Comparison of ENCODE assay signal across 8 cellular contexts in the genomic region with DNA sequence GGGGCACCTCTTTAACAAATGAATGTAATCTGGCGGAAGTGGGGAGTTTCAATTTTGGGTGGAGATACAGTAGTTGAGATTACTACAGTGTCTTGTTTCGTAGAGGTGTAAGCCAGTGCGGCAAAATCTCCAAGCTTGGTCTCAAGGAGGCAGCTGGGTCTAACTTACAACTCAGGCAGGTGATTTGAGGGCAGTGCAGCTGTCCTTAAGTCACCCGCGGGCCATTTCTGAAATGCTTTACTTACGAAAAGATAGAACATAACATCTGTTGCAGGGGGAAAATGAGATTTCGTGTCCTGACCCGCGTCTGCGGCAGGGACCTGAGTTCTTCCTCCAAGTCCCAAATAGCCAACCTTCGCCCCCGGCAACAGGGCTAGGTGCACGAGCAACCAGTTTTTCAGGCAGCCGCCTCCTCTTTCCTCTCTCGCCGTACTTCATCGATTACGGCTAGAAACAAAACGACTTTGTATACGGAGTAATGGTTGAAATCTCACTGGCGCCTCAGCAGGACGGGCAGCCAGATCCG. TPM values are rescaled to one million over a fixed set of nuclear protein-coding genes. Genes with fewer than 3 reads are reported as not detected.
A peak's percentile ranks its signal among the peaks of the same experiment; 100 is the strongest.
DNase-seq lines count a peak whose midpoint lies in the region; ATAC-seq and TF ChIP-seq lines count a peak whose summit lies in the region.

No MANE protein-coding gene starts in this region.

- H3K79me2 ChIP-seq in GM23338 (replicated peaks; ENCODE audit: insufficient read depth), result peaks cover 40% of the 10 kb centered on the region

- TF ChIP-seq CTCF in GM23338 (conservative IDR thresholded peaks at IDR 0.05; ENCODE audit: low read depth in 2 of 2), result no peak
- TF ChIP-seq CTCF in left ventricle myocardium inferior (IDR thresholded peaks at IDR 0.05; ENCODE audit: borderline replicate concordance), result no peak
- no peak for TF ChIP-seq CTCF in retinal pigment epithelial cell (conservative IDR thresholded peaks at IDR 0.05; ENCODE audit: low read depth, low read length)

- intact Hi-C loops in activated T-helper 2 cell treated with anti-CD3 and anti-CD28 coated beads, Interferon-gamma antibody, Interleukin-2, Interleukin-4, amounts not matched to agents 10 μg/mL and 5 μg/mL and 100 μg/mL, durations not matched to agents 14 hours and 24 hours and 36 hours (cut with micrococcal nuclease), result loop anchor here (1.0 to 5.0 kb wide), 7 partner anchors 139 to 445 kb away; a partner anchor contains a TSS
- intact Hi-C loops in left ventricle myocardium inferior (cut with micrococcal nuclease), result no loop called here

- peak; percentile 21 to 24 for ATAC-seq in activated T-cell treated with anti-CD3 and anti-CD28 coated beads, Interleukin-2, amount 50 U/mL, for 72 hours (replicated peaks in 1 of 2)
- peak; percentile 19 for ATAC-seq in GM23338

- H3K27ac Mint-ChIP-seq in activated T-cell treated with anti-CD3 and anti-CD28 coated beads, Interleukin-2, amount 50 U/mL, for 72 hours, result peak overlapping the region; percentile 94
- H3K27ac Mint-ChIP-seq in GM23338, result peak overlapping the region; percentile 94
- H3K27ac Mint-ChIP-seq in activated T-helper 2 cell treated with anti-CD3 and anti-CD28 coated beads, Interferon-gamma antibody, Interleukin-2, Interleukin-4, amounts not matched to agents 10 μg/mL and 5 μg/mL and 100 μg/mL, durations not matched to agents 14 hours and 24 hours and 36 hours, result peak overlapping the region; percentile 93

- peak overlapping the region; percentile 83 for H3K4me3 ChIP-seq in GM23338
- peak overlapping the region; percentile 100 for H3K4me3 ChIP-seq in left ventricle myocardium inferior
- peak overlapping the region; percentile 93 for H3K4me3 ChIP-seq in retinal pigment epithelial cell (ENCODE audit: low read length)

- H4K20me1 ChIP-seq in GM23338 (replicated peaks; ENCODE audit: insufficient read depth), result 0 out of 2 replicates have a peak, but pooled peaks cover 12% of the 10 kb centered on the region

- H2AFZ ChIP-seq in GM23338, result peak overlapping the region; percentile 84; the same call in 1 of the 2 replicates

- peak overlapping the region; percentile 88 to 100 for H3K4me3 Mint-ChIP-seq in activated T-cell treated with anti-CD3 and anti-CD28 coated beads, Interleukin-2, amount 50 U/mL, for 72 hours
- H3K4me3 Mint-ChIP-seq in GM23338, result peak overlapping the region; percentile 81
- peak overlapping the region; percentile 93 for H3K4me3 Mint-ChIP-seq in activated T-helper 2 cell treated with anti-CD3 and anti-CD28 coated beads, Interferon-gamma antibody, Interleukin-2, Interleukin-4, amounts not matched to agents 10 μg/mL and 5 μg/mL and 100 μg/mL, durations not matched to agents 14 hours and 24 hours and 36 hours (ENCODE audit: low read depth)

- H3K27me3 ChIP-seq in GM23338 (ENCODE audit: insufficient read depth), result no peaks in the 10 kb centered on the region
- no peaks in the 10 kb centered on the region for H3K27me3 ChIP-seq in left ventricle myocardium inferior (ENCODE audit: low read depth)

- H3F3A ChIP-seq in GM23338 (replicated peaks; ENCODE audit: low read depth), result no peaks in the 10 kb centered on the region; the same call in 1 of the 2 replicates

- no peaks in the 10 kb centered on the region for H3K27me3 Mint-ChIP-seq in activated T-cell treated with anti-CD3 and anti-CD28 coated beads, Interleukin-2, amount 50 U/mL, for 72 hours (ENCODE audit: low read depth)
- H3K27me3 Mint-ChIP-seq in GM23338 (ENCODE audit: insufficient read depth, low read depth, poor library complexity), result peaks cover 3% of the 10 kb centered on the region
- H3K27me3 Mint-ChIP-seq in activated T-helper 2 cell treated with anti-CD3 and anti-CD28 coated beads, Interferon-gamma antibody, Interleukin-2, Interleukin-4, amounts not matched to agents 10 μg/mL and 5 μg/mL and 100 μg/mL, durations not matched to agents 14 hours and 24 hours and 36 hours (ENCODE audit: low read depth), result peaks cover 2% of the 10 kb centered on the region

- peaks cover 4% of the 10 kb centered on the region for H3K9me2 ChIP-seq in GM23338 (ENCODE audit: insufficient read depth)

- peaks cover 32% of the 10 kb centered on the region for H3K4me1 Mint-ChIP-seq in activated T-cell treated with anti-CD3 and anti-CD28 coated beads, Interleukin-2, amount 50 U/mL, for 72 hours (ENCODE audit: low read depth)
- H3K4me1 Mint-ChIP-seq in GM23338, result peaks cover 19% of the 10 kb centered on the region
- H3K4me1 Mint-ChIP-seq in activated T-helper 2 cell treated with anti-CD3 and anti-CD28 coated beads, Interferon-gamma antibody, Interleukin-2, Interleukin-4, amounts not matched to agents 10 μg/mL and 5 μg/mL and 100 μg/mL, durations not matched to agents 14 hours and 24 hours and 36 hours (ENCODE audit: low read depth), result peaks cover 21% of the 10 kb centered on the region

- H3K9me3 ChIP-seq in left ventricle myocardium inferior (replicated peaks), result no peaks in the 10 kb centered on the region

- peaks cover 3% of the 10 kb centered on the region in 2 donors for H3K36me3 Mint-ChIP-seq in activated T-cell treated with anti-CD3 and anti-CD28 coated beads, Interleukin-2, amount 50 U/mL, for 72 hours (ENCODE audit: insufficient read depth in 2 of 2)
- peaks cover 3% of the 10 kb centered on the region; the same call in 2 of the 3 replicates for H3K36me3 Mint-ChIP-seq in GM23338 (ENCODE audit: low read depth)
- peaks cover 4% of the 10 kb centered on the region for H3K36me3 Mint-ChIP-seq in activated T-helper 2 cell treated with anti-CD3 and anti-CD28 coated beads, Interferon-gamma antibody, Interleukin-2, Interleukin-4, amounts not matched to agents 10 μg/mL and 5 μg/mL and 100 μg/mL, durations not matched to agents 14 hours and 24 hours and 36 hours (ENCODE audit: low read depth)

- peak in 1 of 2 donors; percentile 35 for DNase-seq in activated T-cell treated with anti-CD3 and anti-CD28 coated beads, Interleukin-2, amount 50 U/mL, for 72 hours
- DNase-seq in activated T-cell treated with anti-CD3 and anti-CD28 coated beads, Interleukin-2, amount 50 U/mL, for 48 hours, result no peak
- DNase-seq in GM23338 (ENCODE audit: low spot score) (no peak), LHCN-M2 (ENCODE audit: low read depth) (peak; percentile 59), left ventricle myocardium inferior (no peak), retinal pigment epithelial cell (ENCODE audit: low read depth) (no peak), D341Med (ENCODE audit: low spot score) (no peak)
- DNase-seq in activated T-helper 2 cell treated with anti-CD3 and anti-CD28 coated beads, Interferon-gamma antibody, Interleukin-2, Interleukin-4, amounts not matched to agents 10 μg/mL and 5 μg/mL and 100 μg/mL, durations not matched to agents 14 hours and 24 hours and 36 hours (ENCODE audit: low spot score), result no peak

- H3K36me3 ChIP-seq in GM23338 (ENCODE audit: insufficient read depth) (no peaks in the 10 kb centered on the region), left ventricle myocardium inferior (no peaks in the 10 kb centered on the region)

- H3K9me3 Mint-ChIP-seq in activated T-cell treated with anti-CD3 and anti-CD28 coated beads, Interleukin-2, amount 50 U/mL, for 72 hours, result no peaks in the 10 kb centered on the region
- no peaks in the 10 kb centered on the region for H3K9me3 Mint-ChIP-seq in GM23338
- no peaks in the 10 kb centered on the region for H3K9me3 Mint-ChIP-seq in activated T-helper 2 cell treated with anti-CD3 and anti-CD28 coated beads, Interferon-gamma antibody, Interleukin-2, Interleukin-4, amounts not matched to agents 10 μg/mL and 5 μg/mL and 100 μg/mL, durations not matched to agents 14 hours and 24 hours and 36 hours

- H3K27ac ChIP-seq in GM23338 (ENCODE audit: low read depth) (peak overlapping the region; percentile 86), left ventricle myocardium inferior (replicated peaks) (peak overlapping the region; percentile 100)

- H3K4me1 ChIP-seq in GM23338 (ENCODE audit: insufficient read depth) (peaks cover 17% of the 10 kb centered on the region), left ventricle myocardium inferior (peaks cover 29% of the 10 kb centered on the region)

- H3K4me2 ChIP-seq in GM23338, result peak overlapping the region; percentile 86

RNA-seq across cellular contexts. Expression of a gene that starts 0.5 kb away (rescaled TPM):
- total RNA-seq in activated T-cell treated with anti-CD3 and anti-CD28 coated beads, Interleukin-2, amount 50 U/mL, for 72 hours, result 1 to 10 TPM; 9.1 to 9.9 TPM
- 11.1 and 12.7 TPM in 2 replicates for total RNA-seq in GM23338 (2014; rRNA removed; shearing (Covaris generic))
- polyA plus RNA-seq in GM23338 (2016; fragmentation: Nextera tagmentation; extraction: Ambion mirVana), result 7.2 and 7.3 TPM in 2 replicates
- total RNA-seq in LHCN-M2 (2014; rRNA removed), result 9.4 and 11.4 TPM in 2 replicates
- 5.5 TPM for polyA plus RNA-seq in LHCN-M2 (2012)
- 12.2 and 12.3 TPM in 2 replicates for total RNA-seq in activated T-helper 2 cell treated with anti-CD3 and anti-CD28 coated beads, Interferon-gamma antibody, Interleukin-2, Interleukin-4, amounts not matched to agents 10 μg/mL and 5 μg/mL and 100 μg/mL, durations not matched to agents 14 hours and 24 hours and 36 hours
- total RNA-seq in left ventricle myocardium inferior, result 12.3 TPM

RNA-seq across cellular contexts. Expression of a gene that starts 18.4 kb away (rescaled TPM):
- total RNA-seq in activated T-cell treated with anti-CD3 and anti-CD28 coated beads, Interleukin-2, amount 50 U/mL, for 72 hours, result not detected
- total RNA-seq in GM23338 (2014; rRNA removed; shearing (Covaris generic)), result not detected in 2 replicates
- polyA plus RNA-seq in GM23338 (2016; fragmentation: Nextera tagmentation; extraction: Ambion mirVana), result 0.06 and 0.28 TPM in 2 replicates
- not detected in 2 replicates for total RNA-seq in LHCN-M2 (2014; rRNA removed)
- 0.04 TPM for polyA plus RNA-seq in LHCN-M2 (2012)
- not detected in 2 replicates for total RNA-seq in activated T-helper 2 cell treated with anti-CD3 and anti-CD28 coated beads, Interferon-gamma antibody, Interleukin-2, Interleukin-4, amounts not matched to agents 10 μg/mL and 5 μg/mL and 100 μg/mL, durations not matched to agents 14 hours and 24 hours and 36 hours
- total RNA-seq in left ventricle myocardium inferior, result not detected

RNA-seq across cellular contexts. Expression of a gene that starts 49.0 kb away (rescaled TPM):
- total RNA-seq in activated T-cell treated with anti-CD3 and anti-CD28 coated beads, Interleukin-2, amount 50 U/mL, for 72 hours, result under 1 TPM in 1 of 2 donors, not detected in 1; 0.07 TPM
- total RNA-seq in GM23338 (2014; rRNA removed; shearing (Covaris generic)), result 1.6 and 1.7 TPM in 2 replicates
- polyA plus RNA-seq in GM23338 (2016; fragmentation: Nextera tagmentation; extraction: Ambion mirVana), result 1.2 TPM in 2 replicates
- total RNA-seq in LHCN-M2 (2014; rRNA removed) (0.06 TPM in 1 of 2 replicates, not detected in the other), left ventricle myocardium inferior (1.4 TPM)
- polyA plus RNA-seq in LHCN-M2 (2012), result 0.11 TPM
- total RNA-seq in activated T-helper 2 cell treated with anti-CD3 and anti-CD28 coated beads, Interferon-gamma antibody, Interleukin-2, Interleukin-4, amounts not matched to agents 10 μg/mL and 5 μg/mL and 100 μg/mL, durations not matched to agents 14 hours and 24 hours and 36 hours, result not detected in 2 replicates
